ENCODE assay signal across 1 cellular context in genomic region chr16:2459647-2460390, GRCh38.
TF ChIP-seq lines count a peak whose summit lies in the region.

TEDC2 (plus strand) TSS chr16:2460109; CDS start chr16:2460145, 36 bp downstream.

TF ChIP-seq in HepG2, 621 proteins besides CTCF, POLR2A, EP300 and RAD21 (continued from another document and continues in another):
- TF ChIP-seq ZBTB33 (CRISPR knock-in tag; IDR thresholded peaks at IDR 0.05) (no peak), RERE (CRISPR knock-in tag; IDR thresholded peaks at IDR 0.05; ENCODE audit: low read depth) (no peak), TBL1XR1 (IDR thresholded peaks at IDR 0.05; ENCODE audit: borderline replicate concordance, low read length, partially characterized antibody) (no peak), ZBTB14 (CRISPR knock-in tag; IDR thresholded peaks at IDR 0.05) (no peak), ZNF142 (CRISPR knock-in tag; IDR thresholded peaks at IDR 0.05) (0 out of 2 replicates have a peak, but pooled peaks have one; percentile 54), PHF20 (CRISPR knock-in tag; IDR thresholded peaks at IDR 0.05) (peak; percentile 68), ZFP36L2 (CRISPR knock-in tag; IDR thresholded peaks at IDR 0.05) (no peak), ZBTB8A (CRISPR knock-in tag; IDR thresholded peaks at IDR 0.05; ENCODE audit: borderline replicate concordance, low read depth) (no peak), ZNF639 (CRISPR knock-in tag; conservative IDR thresholded peaks at IDR 0.05) (peak; percentile 66; the same call in 1 of the 2 replicates), ZNF546 (CRISPR knock-in tag; conservative IDR thresholded peaks at IDR 0.05) (no peak), ZFX (CRISPR knock-in tag; IDR thresholded peaks at IDR 0.05; ENCODE audit: low read depth) (peak; percentile 81), ZBTB1 (CRISPR knock-in tag; IDR thresholded peaks at IDR 0.05; ENCODE audit: borderline replicate concordance) (no peak), POLR2AphosphoS2 (IDR thresholded peaks at IDR 0.05; ENCODE audit: low read depth, low read length) (no peak), GLI4 (CRISPR knock-in tag; IDR thresholded peaks at IDR 0.05; ENCODE audit: borderline replicate concordance) (no peak), KDM5A (IDR thresholded peaks at IDR 0.05; ENCODE audit: borderline replicate concordance, low read length) (peak; percentile 61; the same call in 1 of the 2 replicates), SALL2 (CRISPR knock-in tag; IDR thresholded peaks at IDR 0.05) (peak; percentile 20; the same call in 1 of the 2 replicates), ZNF652 (CRISPR knock-in tag; IDR thresholded peaks at IDR 0.05; ENCODE audit: borderline replicate concordance, low read depth) (no peak), NFAT5 (CRISPR knock-in tag; IDR thresholded peaks at IDR 0.05) (0 out of 2 replicates have a peak, but pooled peaks have one; percentile 70), ZFP91 (CRISPR knock-in tag; IDR thresholded peaks at IDR 0.05; ENCODE audit: borderline replicate concordance) (peak; percentile 20; the same call in 1 of the 2 replicates), PATZ1 (CRISPR knock-in tag; IDR thresholded peaks at IDR 0.05) (peak; percentile 35; the same call in 1 of the 2 replicates), GATA4 (IDR thresholded peaks at IDR 0.05; ENCODE audit: borderline replicate concordance, low read depth) (no peak), MYPOP (CRISPR knock-in tag; IDR thresholded peaks at IDR 0.05) (no peak)
